14 cellular contexts compared by ENCODE assay signal in genomic region chr1:154966111-154966510, GRCh38.
"Had no signal": no experiment of that assay in that cellular context is flagged by ENCODE, and none has a peak within 500 bp of the region (broad histone marks: within the 10 kb centered on the region; RNA-seq: fewer than 3 reads in every experiment).

No MANE protein-coding gene starts in this region.

- ATAC-seq: activated T-cell treated with anti-CD3 and anti-CD28 coated beads, Interleukin-2, amount 50 U/mL, for 72 hours; heart right ventricle; right lobe of liver; stimulated activated memory B cell treated with anti-CD40 and anti-IgM and Interleukin-4, amounts not matched to agents 10 μg/mL and 1 μg/mL and 100 μg/mL, for 72 hours had no signal

- H3K27ac ChIP-seq: right lobe of liver had no signal

- H3K27me3 ChIP-seq: heart right ventricle, right lobe of liver, thyroid gland had no signal

- H3K9me3 ChIP-seq: heart right ventricle, right lobe of liver, thyroid gland had no signal

- DNase-seq: activated CD4-positive, alpha-beta T cell treated with anti-CD3 and anti-CD28 coated beads for 1 hour; activated CD4-positive, alpha-beta T cell treated with anti-CD3 and anti-CD28 coated beads, Interleukin-2, amount 50 U/mL, for 4 hours; activated gamma-delta T cell treated with Interleukin-2 at 50 U/mL for 16 hours; activated naive CD8-positive, alpha-beta T cell treated with anti-CD3 and anti-CD28 coated beads, Interleukin-2, amount 10 ng/mL, durations not matched to agents 7 days and 5 days; activated T-cell treated with anti-CD3 and anti-CD28 coated beads, Interleukin-2, amount 50 U/mL, for 72 hours; anterior cingulate cortex; cerebellar nuclear complex; effector memory CD4-positive, alpha-beta T cell; heart right ventricle; mesenchymal stem cell; stimulated activated CD4-positive, alpha-beta T cell treated with anti-CD3 and anti-CD28 coated beads, Interleukin-2, amount 100 ng/mL, for 24 hours; thyroid gland had no signal

- H3K4me3 ChIP-seq: heart right ventricle, right lobe of liver, thyroid gland had no signal
